2 cellular contexts compared by ENCODE assay signal in genomic region chr6:116280960-116281316, GRCh38.
TF ChIP-seq lines count a peak whose summit lies in the region.

No MANE protein-coding gene starts in this region.

TF ChIP-seq in SK-N-SH, 30 proteins besides CTCF, POLR2A, EP300 and RAD21 (continued from another document):
- TF ChIP-seq USF2 (IDR thresholded peaks at IDR 0.05; ENCODE audit: borderline replicate concordance, low read depth, low read length) = no peak
- no peak for TF ChIP-seq RFX5 (IDR thresholded peaks at IDR 0.05; ENCODE audit: low read length)
- no peak for TF ChIP-seq MEF2A (IDR thresholded peaks at IDR 0.05; ENCODE audit: borderline replicate concordance, low read depth)
- no peak for TF ChIP-seq TCF12 (IDR thresholded peaks at IDR 0.05)
- TF ChIP-seq TEAD4 (IDR thresholded peaks at IDR 0.05; ENCODE audit: borderline replicate concordance, insufficient read depth) = no peak
- TF ChIP-seq PBX3 (IDR thresholded peaks at IDR 0.05) = no peak
- TF ChIP-seq GATA2 (CRISPR knock-in tag; IDR thresholded peaks at IDR 0.05) = no peak
- no peak for TF ChIP-seq REST (IDR thresholded peaks at IDR 0.05; ENCODE audit: low read depth, low read length)
- TF ChIP-seq NFIC (IDR thresholded peaks at IDR 0.05; ENCODE audit: borderline replicate concordance) = no peak
- no peak for TF ChIP-seq TAF1 (IDR thresholded peaks at IDR 0.05; ENCODE audit: borderline replicate concordance, low read depth, low read length)

TF ChIP-seq in SK-N-SH treated with all-trans-retinoic acid at 6 μM for 48 hours, 23 proteins besides CTCF, POLR2A, EP300 and RAD21 (continued from another document):
- no peak for TF ChIP-seq ZNF565 (CRISPR knock-in tag; conservative IDR thresholded peaks at IDR 0.05; ENCODE audit: low read depth)
